In the genomic region with DNA sequence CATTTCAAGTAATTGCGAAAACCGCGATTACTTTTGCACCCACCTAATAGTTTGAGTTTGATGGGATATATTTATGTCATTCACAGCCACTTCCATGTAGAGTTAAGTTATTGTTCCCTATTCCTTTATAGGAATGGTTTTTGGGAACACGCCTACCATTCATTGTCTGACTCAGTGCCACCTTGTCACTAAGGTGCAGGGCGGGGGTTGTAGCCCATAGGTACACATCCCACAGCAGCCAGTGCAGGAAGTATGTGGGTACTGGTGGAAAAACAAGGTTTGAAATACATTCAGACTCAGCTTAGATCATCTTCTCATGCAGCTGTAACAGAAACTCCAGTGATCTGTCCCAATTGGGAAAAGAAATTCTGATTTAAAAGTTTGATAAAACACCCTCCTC, we compare ENCODE assay signal across 2 cellular contexts.
TF ChIP-seq lines count a peak whose summit lies in the region.

No MANE protein-coding gene starts in this region.

TF ChIP-seq in endothelial cell of umbilical vein, 7 proteins besides CTCF, POLR2A, EP300 and RAD21 (continued from another document):
- TF ChIP-seq MYC (IDR thresholded peaks at IDR 0.05; ENCODE audit: low read depth, low read length), result no peak
- TF ChIP-seq EZH2 (IDR thresholded peaks at IDR 0.05; ENCODE audit: borderline replicate concordance, low read depth, low read length, severe bottlenecking), result no peak

TF ChIP-seq in WTC11, 78 proteins besides CTCF, POLR2A, EP300 and RAD21 (continued from another document):
- TF ChIP-seq, protein P1, sequence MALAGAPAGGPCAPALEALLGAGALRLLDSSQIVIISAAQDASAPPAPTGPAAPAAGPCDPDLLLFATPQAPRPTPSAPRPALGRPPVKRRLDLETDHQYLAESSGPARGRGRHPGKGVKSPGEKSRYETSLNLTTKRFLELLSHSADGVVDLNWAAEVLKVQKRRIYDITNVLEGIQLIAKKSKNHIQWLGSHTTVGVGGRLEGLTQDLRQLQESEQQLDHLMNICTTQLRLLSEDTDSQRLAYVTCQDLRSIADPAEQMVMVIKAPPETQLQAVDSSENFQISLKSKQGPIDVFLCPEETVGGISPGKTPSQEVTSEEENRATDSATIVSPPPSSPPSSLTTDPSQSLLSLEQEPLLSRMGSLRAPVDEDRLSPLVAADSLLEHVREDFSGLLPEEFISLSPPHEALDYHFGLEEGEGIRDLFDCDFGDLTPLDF (CRISPR knock-in tag; IDR thresholded peaks at IDR 0.05), result no peak
- TF ChIP-seq, protein P2, sequence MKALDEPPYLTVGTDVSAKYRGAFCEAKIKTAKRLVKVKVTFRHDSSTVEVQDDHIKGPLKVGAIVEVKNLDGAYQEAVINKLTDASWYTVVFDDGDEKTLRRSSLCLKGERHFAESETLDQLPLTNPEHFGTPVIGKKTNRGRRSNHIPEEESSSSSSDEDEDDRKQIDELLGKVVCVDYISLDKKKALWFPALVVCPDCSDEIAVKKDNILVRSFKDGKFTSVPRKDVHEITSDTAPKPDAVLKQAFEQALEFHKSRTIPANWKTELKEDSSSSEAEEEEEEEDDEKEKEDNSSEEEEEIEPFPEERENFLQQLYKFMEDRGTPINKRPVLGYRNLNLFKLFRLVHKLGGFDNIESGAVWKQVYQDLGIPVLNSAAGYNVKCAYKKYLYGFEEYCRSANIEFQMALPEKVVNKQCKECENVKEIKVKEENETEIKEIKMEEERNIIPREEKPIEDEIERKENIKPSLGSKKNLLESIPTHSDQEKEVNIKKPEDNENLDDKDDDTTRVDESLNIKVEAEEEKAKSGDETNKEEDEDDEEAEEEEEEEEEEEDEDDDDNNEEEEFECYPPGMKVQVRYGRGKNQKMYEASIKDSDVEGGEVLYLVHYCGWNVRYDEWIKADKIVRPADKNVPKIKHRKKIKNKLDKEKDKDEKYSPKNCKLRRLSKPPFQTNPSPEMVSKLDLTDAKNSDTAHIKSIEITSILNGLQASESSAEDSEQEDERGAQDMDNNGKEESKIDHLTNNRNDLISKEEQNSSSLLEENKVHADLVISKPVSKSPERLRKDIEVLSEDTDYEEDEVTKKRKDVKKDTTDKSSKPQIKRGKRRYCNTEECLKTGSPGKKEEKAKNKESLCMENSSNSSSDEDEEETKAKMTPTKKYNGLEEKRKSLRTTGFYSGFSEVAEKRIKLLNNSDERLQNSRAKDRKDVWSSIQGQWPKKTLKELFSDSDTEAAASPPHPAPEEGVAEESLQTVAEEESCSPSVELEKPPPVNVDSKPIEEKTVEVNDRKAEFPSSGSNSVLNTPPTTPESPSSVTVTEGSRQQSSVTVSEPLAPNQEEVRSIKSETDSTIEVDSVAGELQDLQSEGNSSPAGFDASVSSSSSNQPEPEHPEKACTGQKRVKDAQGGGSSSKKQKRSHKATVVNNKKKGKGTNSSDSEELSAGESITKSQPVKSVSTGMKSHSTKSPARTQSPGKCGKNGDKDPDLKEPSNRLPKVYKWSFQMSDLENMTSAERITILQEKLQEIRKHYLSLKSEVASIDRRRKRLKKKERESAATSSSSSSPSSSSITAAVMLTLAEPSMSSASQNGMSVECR (CRISPR knock-in tag; IDR thresholded peaks at IDR 0.05; ENCODE audit: borderline replicate concordance), result no peak
- no peak for TF ChIP-seq GRHL2 (CRISPR knock-in tag; IDR thresholded peaks at IDR 0.05; ENCODE audit: insufficient replicate concordance, severe bottlenecking)
- no peak for TF ChIP-seq SOX15 (CRISPR knock-in tag; IDR thresholded peaks at IDR 0.05)
- no peak for TF ChIP-seq CREM (CRISPR knock-in tag; IDR thresholded peaks at IDR 0.05)
- TF ChIP-seq, protein P3, sequence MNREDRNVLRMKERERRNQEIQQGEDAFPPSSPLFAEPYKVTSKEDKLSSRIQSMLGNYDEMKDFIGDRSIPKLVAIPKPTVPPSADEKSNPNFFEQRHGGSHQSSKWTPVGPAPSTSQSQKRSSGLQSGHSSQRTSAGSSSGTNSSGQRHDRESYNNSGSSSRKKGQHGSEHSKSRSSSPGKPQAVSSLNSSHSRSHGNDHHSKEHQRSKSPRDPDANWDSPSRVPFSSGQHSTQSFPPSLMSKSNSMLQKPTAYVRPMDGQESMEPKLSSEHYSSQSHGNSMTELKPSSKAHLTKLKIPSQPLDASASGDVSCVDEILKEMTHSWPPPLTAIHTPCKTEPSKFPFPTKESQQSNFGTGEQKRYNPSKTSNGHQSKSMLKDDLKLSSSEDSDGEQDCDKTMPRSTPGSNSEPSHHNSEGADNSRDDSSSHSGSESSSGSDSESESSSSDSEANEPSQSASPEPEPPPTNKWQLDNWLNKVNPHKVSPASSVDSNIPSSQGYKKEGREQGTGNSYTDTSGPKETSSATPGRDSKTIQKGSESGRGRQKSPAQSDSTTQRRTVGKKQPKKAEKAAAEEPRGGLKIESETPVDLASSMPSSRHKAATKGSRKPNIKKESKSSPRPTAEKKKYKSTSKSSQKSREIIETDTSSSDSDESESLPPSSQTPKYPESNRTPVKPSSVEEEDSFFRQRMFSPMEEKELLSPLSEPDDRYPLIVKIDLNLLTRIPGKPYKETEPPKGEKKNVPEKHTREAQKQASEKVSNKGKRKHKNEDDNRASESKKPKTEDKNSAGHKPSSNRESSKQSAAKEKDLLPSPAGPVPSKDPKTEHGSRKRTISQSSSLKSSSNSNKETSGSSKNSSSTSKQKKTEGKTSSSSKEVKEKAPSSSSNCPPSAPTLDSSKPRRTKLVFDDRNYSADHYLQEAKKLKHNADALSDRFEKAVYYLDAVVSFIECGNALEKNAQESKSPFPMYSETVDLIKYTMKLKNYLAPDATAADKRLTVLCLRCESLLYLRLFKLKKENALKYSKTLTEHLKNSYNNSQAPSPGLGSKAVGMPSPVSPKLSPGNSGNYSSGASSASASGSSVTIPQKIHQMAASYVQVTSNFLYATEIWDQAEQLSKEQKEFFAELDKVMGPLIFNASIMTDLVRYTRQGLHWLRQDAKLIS (CRISPR knock-in tag; IDR thresholded peaks at IDR 0.05; ENCODE audit: borderline replicate concordance), result no peak
- TF ChIP-seq, protein P4, sequence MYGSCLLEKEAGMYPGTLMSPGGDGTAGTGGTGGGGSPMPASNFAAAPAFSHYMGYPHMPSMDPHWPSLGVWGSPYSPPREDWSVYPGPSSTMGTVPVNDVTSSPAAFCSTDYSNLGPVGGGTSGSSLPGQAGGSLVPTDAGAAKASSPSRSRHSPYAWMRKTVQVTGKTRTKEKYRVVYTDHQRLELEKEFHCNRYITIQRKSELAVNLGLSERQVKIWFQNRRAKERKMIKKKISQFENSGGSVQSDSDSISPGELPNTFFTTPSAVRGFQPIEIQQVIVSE (CRISPR knock-in tag; IDR thresholded peaks at IDR 0.05; ENCODE audit: borderline replicate concordance), result no peak
- TF ChIP-seq ZNF396 (CRISPR knock-in tag; IDR thresholded peaks at IDR 0.05; ENCODE audit: borderline replicate concordance), result no peak
- TF ChIP-seq ZNF671 (CRISPR knock-in tag; IDR thresholded peaks at IDR 0.05), result no peak
- TF ChIP-seq, protein P5, sequence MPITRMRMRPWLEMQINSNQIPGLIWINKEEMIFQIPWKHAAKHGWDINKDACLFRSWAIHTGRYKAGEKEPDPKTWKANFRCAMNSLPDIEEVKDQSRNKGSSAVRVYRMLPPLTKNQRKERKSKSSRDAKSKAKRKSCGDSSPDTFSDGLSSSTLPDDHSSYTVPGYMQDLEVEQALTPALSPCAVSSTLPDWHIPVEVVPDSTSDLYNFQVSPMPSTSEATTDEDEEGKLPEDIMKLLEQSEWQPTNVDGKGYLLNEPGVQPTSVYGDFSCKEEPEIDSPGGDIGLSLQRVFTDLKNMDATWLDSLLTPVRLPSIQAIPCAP (CRISPR knock-in tag; IDR thresholded peaks at IDR 0.05), result no peak
- TF ChIP-seq MYBL2 (CRISPR knock-in tag; IDR thresholded peaks at IDR 0.05), result no peak
- TF ChIP-seq OVOL2 (CRISPR knock-in tag; IDR thresholded peaks at IDR 0.05; ENCODE audit: borderline replicate concordance), result no peak
- no peak for TF ChIP-seq TEAD4 (CRISPR knock-in tag; IDR thresholded peaks at IDR 0.05)
- TF ChIP-seq ZNF121 (CRISPR knock-in tag; IDR thresholded peaks at IDR 0.05), result no peak
- no peak for TF ChIP-seq SMAD3 (CRISPR knock-in tag; IDR thresholded peaks at IDR 0.05; ENCODE audit: borderline replicate concordance)
- TF ChIP-seq, protein P6, sequence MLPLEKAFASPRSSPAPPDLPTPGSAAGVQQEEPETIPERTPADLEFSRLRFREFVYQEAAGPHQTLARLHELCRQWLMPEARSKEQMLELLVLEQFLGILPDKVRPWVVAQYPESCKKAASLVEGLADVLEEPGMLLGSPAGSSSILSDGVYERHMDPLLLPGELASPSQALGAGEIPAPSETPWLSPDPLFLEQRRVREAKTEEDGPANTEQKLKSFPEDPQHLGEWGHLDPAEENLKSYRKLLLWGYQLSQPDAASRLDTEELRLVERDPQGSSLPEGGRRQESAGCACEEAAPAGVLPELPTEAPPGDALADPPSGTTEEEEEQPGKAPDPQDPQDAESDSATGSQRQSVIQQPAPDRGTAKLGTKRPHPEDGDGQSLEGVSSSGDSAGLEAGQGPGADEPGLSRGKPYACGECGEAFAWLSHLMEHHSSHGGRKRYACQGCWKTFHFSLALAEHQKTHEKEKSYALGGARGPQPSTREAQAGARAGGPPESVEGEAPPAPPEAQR (CRISPR knock-in tag; IDR thresholded peaks at IDR 0.05), result no peak
- TF ChIP-seq, protein P7, sequence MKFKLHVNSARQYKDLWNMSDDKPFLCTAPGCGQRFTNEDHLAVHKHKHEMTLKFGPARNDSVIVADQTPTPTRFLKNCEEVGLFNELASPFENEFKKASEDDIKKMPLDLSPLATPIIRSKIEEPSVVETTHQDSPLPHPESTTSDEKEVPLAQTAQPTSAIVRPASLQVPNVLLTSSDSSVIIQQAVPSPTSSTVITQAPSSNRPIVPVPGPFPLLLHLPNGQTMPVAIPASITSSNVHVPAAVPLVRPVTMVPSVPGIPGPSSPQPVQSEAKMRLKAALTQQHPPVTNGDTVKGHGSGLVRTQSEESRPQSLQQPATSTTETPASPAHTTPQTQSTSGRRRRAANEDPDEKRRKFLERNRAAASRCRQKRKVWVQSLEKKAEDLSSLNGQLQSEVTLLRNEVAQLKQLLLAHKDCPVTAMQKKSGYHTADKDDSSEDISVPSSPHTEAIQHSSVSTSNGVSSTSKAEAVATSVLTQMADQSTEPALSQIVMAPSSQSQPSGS (CRISPR knock-in tag; IDR thresholded peaks at IDR 0.05; ENCODE audit: borderline replicate concordance, low read depth), result no peak
